Comparison of ENCODE assay signal across 8 cellular contexts in the genomic region with DNA sequence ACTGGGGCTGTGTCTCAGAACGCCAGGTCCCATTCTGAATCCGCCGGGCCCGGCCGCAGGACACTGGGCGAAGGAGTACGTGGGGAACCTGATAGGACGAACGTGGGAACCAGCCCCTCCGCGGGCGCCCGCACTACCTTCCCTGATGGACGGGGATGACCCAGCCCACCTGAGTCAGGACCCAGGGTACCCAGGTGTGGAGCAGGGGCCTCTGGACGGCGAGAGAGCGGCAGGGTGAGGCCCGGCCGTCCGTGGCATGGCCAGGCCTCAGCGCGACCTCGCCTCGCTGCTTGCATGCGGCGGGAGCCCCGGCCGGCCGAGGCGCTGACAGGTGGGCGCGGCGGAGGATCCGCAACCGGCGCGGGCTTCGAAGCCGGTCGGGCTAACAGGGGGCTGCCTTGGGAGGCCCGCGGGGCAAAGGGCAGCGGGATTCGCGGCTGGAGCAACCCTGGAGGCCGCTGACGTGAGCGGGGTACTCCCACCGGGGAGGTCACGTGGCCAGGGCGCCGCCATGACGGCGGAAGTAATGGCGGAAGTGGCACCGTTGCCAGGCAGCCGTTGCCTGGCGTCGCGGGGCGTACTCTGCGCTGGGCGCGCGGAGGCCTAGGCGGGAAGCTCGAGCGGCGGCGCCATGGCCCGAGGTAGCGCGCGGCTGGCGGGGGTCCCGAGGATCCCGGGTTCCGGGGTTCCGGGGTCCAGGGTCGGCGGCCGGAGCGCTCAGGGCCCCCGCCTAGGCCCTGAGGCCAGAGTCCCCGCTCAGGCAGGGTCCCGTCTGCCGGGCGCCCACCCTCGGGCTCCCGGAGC. TPM values are rescaled to one million over a fixed set of nuclear protein-coding genes. Genes with fewer than 3 reads are reported as not detected.
DNase-seq lines count a peak whose midpoint lies in the region; ATAC-seq and TF ChIP-seq lines count a peak whose summit lies in the region.

A gene (plus strand): TSS at position 580 of the 804 bp plus-strand sequence. CDS start 52 bp downstream, at position 632.

- no peaks in the 10 kb centered on the region for H3F3A ChIP-seq in PC-3 (ENCODE audit: low read length, unreplicated experiment)

- peak within 1 kb of the TSS; percentile 83 for H3K9ac ChIP-seq in PC-3 (ENCODE audit: low read length)

- peak within 1 kb of the TSS; percentile 73 for H2AFZ ChIP-seq in PC-3 (ENCODE audit: low read length)

- H3K27ac ChIP-seq in PC-3 (ENCODE audit: low read length): peak within 1 kb of the TSS; percentile 40

- CTCF ChIA-PET in PC-3 (lab: Charles Lee): no interaction called here

- BruUV-seq in PC-3 (replicated peaks; lab: Mats Ljungman, UMichigan): no TSS peak

- H3K4me1 ChIP-seq in PC-3 (ENCODE audit: insufficient read depth, low read length): peaks cover 33% of the 10 kb centered on the region

- H3K36me3 ChIP-seq in PC-3 (ENCODE audit: low read depth, low read length): no peaks in the 10 kb centered on the region

- ATAC-seq in GM21717 (IDR thresholded peaks at IDR 0.05; ENCODE audit: unreplicated experiment) (peak; percentile 51), PC-3 (peak; percentile 75)

- no peaks in the 10 kb centered on the region for H3K27me3 ChIP-seq in PC-3 (ENCODE audit: low read length)

- intact Hi-C loops in PC-3 (cut with micrococcal nuclease): no loop called here

- POLR2A ChIA-PET in PC-3 (lab: Charles Lee; ENCODE audit: unreplicated experiment): no interaction called here

- peak within 1 kb of the TSS; percentile 81 for H3K4me2 ChIP-seq in PC-3 (ENCODE audit: low read length)

- DNase-seq in DMS114 treated with DMSO at 0.1 percent for 48 hours (lab: John Stamatoyannopoulos, UW; ENCODE audit: unreplicated experiment) (peak; percentile 50), PC-3 (peak; percentile 69), activated T-cell treated with anti-CD3 and anti-CD28 coated beads for 48 hours (ENCODE audit: low read depth) (peak; percentile 94), epithelial cell of proximal tubule (ENCODE audit: low read depth) (no peak), mucosa of gallbladder (ENCODE audit: low spot score) (peak; percentile 95)
- DNase-seq in Jurkat, Clone E6-1 (ENCODE audit: low read depth, low spot score): peak; percentile 84
- DNase-seq in stimulated activated CD8-positive, alpha-beta memory T cell treated with anti-CD3 and anti-CD28 coated beads, Interleukin-4, amount 100 ng/mL, for 1 hour (ENCODE audit: low read depth in 2 of 2, low spot score in 1 of 2): peak; percentile 75 to 86

- H3K9me2 ChIP-seq in PC-3 (replicated peaks; ENCODE audit: low read length): no peaks in the 10 kb centered on the region

- H3K4me3 ChIP-seq in Jurkat, Clone E6-1 (ENCODE audit: low read length): peak within 1 kb of the TSS; percentile 85
- H3K4me3 ChIP-seq in PC-3 (ENCODE audit: low read length) (peak within 1 kb of the TSS; percentile 62), epithelial cell of proximal tubule (ENCODE audit: low read depth, low read length) (peak within 1 kb of the TSS; percentile 70)

- H3K79me2 ChIP-seq in PC-3 (ENCODE audit: low read length): peaks cover 24% of the 10 kb centered on the region

- no peaks in the 10 kb centered on the region for H3K9me3 ChIP-seq in PC-3 (ENCODE audit: low read length)

- no peaks in the 10 kb centered on the region for H4K20me1 ChIP-seq in PC-3 (ENCODE audit: low read length)

- no peak for TF ChIP-seq CTCF in PC-3 (conservative IDR thresholded peaks at IDR 0.05; ENCODE audit: low read depth, low read length)
- no peak for TF ChIP-seq CTCF in epithelial cell of proximal tubule (conservative IDR thresholded peaks at IDR 0.05; ENCODE audit: low read depth, low read length)

RNA-seq across cellular contexts. Expression of the gene that starts here (rescaled TPM):
- polyA plus RNA-seq in Jurkat, Clone E6-1 (2012; ENCODE audit: insufficient read depth, insufficient read length): 65.3 TPM
- total RNA-seq in PC-3 (2014; rRNA removed) (44.4 and 72.4 TPM in 2 replicates), epithelial cell of proximal tubule (22.0 and 45.6 TPM in 2 replicates), mucosa of gallbladder (62.4 TPM)
